Comparison of ENCODE assay signal across 11 cellular contexts in the genomic region with DNA sequence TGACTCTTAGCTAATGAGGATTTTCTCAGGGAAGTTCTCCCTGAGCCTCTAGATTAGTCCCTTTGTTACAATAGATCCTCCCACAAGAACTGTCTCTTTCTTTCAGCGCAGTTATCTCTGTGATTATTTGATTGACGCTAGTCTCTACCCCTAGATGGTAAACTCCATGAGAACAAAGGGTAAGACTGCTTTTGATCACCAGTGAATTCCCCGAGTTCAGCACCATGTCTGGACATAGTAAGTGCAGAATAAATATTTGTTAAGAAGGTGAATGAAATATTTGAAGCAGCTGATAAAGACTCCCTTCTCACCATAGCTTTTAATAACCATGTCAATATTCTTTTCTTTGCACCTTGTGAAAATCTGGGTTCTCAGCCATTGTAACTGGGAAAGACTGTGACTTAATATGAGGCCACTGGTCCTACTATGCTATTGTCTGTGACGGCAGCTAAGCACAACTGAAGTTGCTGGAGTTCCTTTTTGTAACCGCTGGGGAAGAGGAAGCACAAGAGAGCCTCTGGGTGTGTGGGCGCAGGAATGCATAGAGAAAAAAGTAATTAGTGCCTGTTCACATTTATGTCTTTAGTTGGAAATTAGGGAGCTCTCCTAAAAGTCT.
A peak's percentile ranks its signal among the peaks of the same experiment; 100 is the strongest.
DNase-seq lines count a peak whose midpoint lies in the region; ATAC-seq and TF ChIP-seq lines count a peak whose summit lies in the region.
"Had no signal": no experiment of that assay in that cellular context is flagged by ENCODE, and none has a peak within 500 bp of the region (broad histone marks: within the 10 kb centered on the region; RNA-seq: fewer than 3 reads in every experiment).

No MANE protein-coding gene starts in this region.

- no peaks in the 10 kb centered on the region for H3K27me3 ChIP-seq in GM23248 (replicated peaks; ENCODE audit: insufficient read depth)
- no peaks in the 10 kb centered on the region for H3K27me3 ChIP-seq in MM.1S (replicated peaks; ENCODE audit: insufficient read depth, low read length)
- H3K27me3 ChIP-seq: ascending aorta had no signal

- no peak for ATAC-seq in left ventricle myocardium superior

- peaks cover 29% of the 10 kb centered on the region for H3K36me3 Mint-ChIP-seq in brain
- H3K36me3 Mint-ChIP-seq in neural crest cell (ENCODE audit: low read depth), result no peaks in the 10 kb centered on the region
- peaks cover 3% of the 10 kb centered on the region for H3K36me3 Mint-ChIP-seq in activated naive CD8-positive, alpha-beta T cell treated with anti-CD3 and anti-CD28 coated beads for 36 hours

- H3K4me3 ChIP-seq in GM23248 (no peak overlapping the region), MM.1S (ENCODE audit: low read length) (no peak overlapping the region)
- H3K4me3 ChIP-seq: ascending aorta had no signal

- DNase-seq in GM23248 (peak; percentile 19), NOMO-1 treated with DMSO at 0.1 percent for 48 hours (lab: John Stamatoyannopoulos, UW; ENCODE audit: unreplicated experiment) (peak; percentile 60), neural crest cell (ENCODE audit: low read depth, low spot score) (peak; percentile 24), MM.1S (no peak), ecto neural progenitor cell (ENCODE audit: low spot score) (no peak), left ventricle myocardium superior (no peak)
- no peak for DNase-seq in activated naive CD8-positive, alpha-beta T cell treated with anti-CD3 and anti-CD28 coated beads for 36 hours
- DNase-seq: glutamatergic neuron, NCI-H226 had no signal

- 72 to 73% methylated on average over 6 of the region's 6 CpGs for WGBS in GM23248 (ENCODE audit: low coverage in 1 of 2, low lambda C conversion rate in 2 of 2, missing lambda C conversion rate in 2 of 2), 2 experiments

- H3K27me3 Mint-ChIP-seq in brain (no peaks in the 10 kb centered on the region), neural crest cell (ENCODE audit: low read depth) (no peaks in the 10 kb centered on the region)
- no peaks in the 10 kb centered on the region for H3K27me3 Mint-ChIP-seq in activated naive CD8-positive, alpha-beta T cell treated with anti-CD3 and anti-CD28 coated beads for 36 hours

- H3K9ac ChIP-seq in GM23248, result no peak overlapping the region
- no peak overlapping the region for H3K9ac ChIP-seq in MM.1S (ENCODE audit: low read length)

- no peak overlapping the region for H2AFZ ChIP-seq in GM23248
- no peak overlapping the region for H2AFZ ChIP-seq in MM.1S (ENCODE audit: low read length)

- H3F3A ChIP-seq in GM23248 (ENCODE audit: insufficient read depth) (no peaks in the 10 kb centered on the region), MM.1S (ENCODE audit: insufficient read depth, low read length) (no peaks in the 10 kb centered on the region)

- H3K79me2 ChIP-seq in GM23248 (ENCODE audit: insufficient read depth) (no peaks in the 10 kb centered on the region), MM.1S (ENCODE audit: low read length) (no peaks in the 10 kb centered on the region)

- no peaks in the 10 kb centered on the region for H3K9me3 ChIP-seq in GM23248 (ENCODE audit: low read depth)
- H3K9me3 ChIP-seq in MM.1S (replicated peaks; ENCODE audit: insufficient read depth, low read length), result no peaks in the 10 kb centered on the region
- H3K9me3 ChIP-seq: ascending aorta had no signal

- H3K9me2 ChIP-seq in GM23248 (ENCODE audit: insufficient read depth) (no peaks in the 10 kb centered on the region), MM.1S (replicated peaks; ENCODE audit: insufficient read depth, low read length) (no peaks in the 10 kb centered on the region)

- peaks cover 0 to 11% (median 4%) of the 10 kb centered on the region in 5 experiments for H3K9me3 Mint-ChIP-seq in brain
- H3K9me3 Mint-ChIP-seq in neural crest cell, result no peaks in the 10 kb centered on the region
- H3K9me3 Mint-ChIP-seq in activated naive CD8-positive, alpha-beta T cell treated with anti-CD3 and anti-CD28 coated beads for 36 hours, result peaks cover 3% of the 10 kb centered on the region

- peak overlapping the region in 3 of 5 experiments; percentile 12 to 77 (median 17) for H3K4me3 Mint-ChIP-seq in brain
- peak overlapping the region; percentile 50 for H3K4me3 Mint-ChIP-seq in neural crest cell
- H3K4me3 Mint-ChIP-seq in activated naive CD8-positive, alpha-beta T cell treated with anti-CD3 and anti-CD28 coated beads for 36 hours, result no peak overlapping the region

- in situ Hi-C loops in GM23248 (cut with MboI), result loop anchor here (5.0 to 10.0 kb wide), 3 partner anchors 70 to 382 kb away; partner anchors contain the start of gene TGIF1

- intact Hi-C loops in left ventricle myocardium superior (cut with micrococcal nuclease), result loop anchor here (10.0 kb wide), 2 partner anchors 60 to 210 kb away; partner anchors contain the start of gene TGIF1

- peak overlapping the region; percentile 38 to 97 (median 88) for H3K27ac Mint-ChIP-seq in brain
- peak overlapping the region; percentile 87 for H3K27ac Mint-ChIP-seq in neural crest cell (ENCODE audit: unreplicated experiment)
- H3K27ac Mint-ChIP-seq in activated naive CD8-positive, alpha-beta T cell treated with anti-CD3 and anti-CD28 coated beads for 36 hours, result no peak overlapping the region

- peaks cover 9% of the 10 kb centered on the region; the same call in 1 of the 2 replicates for H3K4me1 ChIP-seq in GM23248 (ENCODE audit: insufficient read depth)
- H3K4me1 ChIP-seq in MM.1S (ENCODE audit: low read length), result 0 out of 2 replicates have a peak, but pooled peaks cover 4% of the 10 kb centered on the region

- TF ChIP-seq CTCF in brain (conservative IDR thresholded peaks at IDR 0.05) (no peak), neural crest cell (conservative IDR thresholded peaks at IDR 0.05) (peak; percentile 48), MM.1S (IDR thresholded peaks at IDR 0.05; ENCODE audit: low read length) (no peak)

- H3K4me2 ChIP-seq in GM23248 (ENCODE audit: unreplicated experiment) (no peak overlapping the region), MM.1S (ENCODE audit: low read depth, low read length) (no peak overlapping the region)

- no peaks in the 10 kb centered on the region for H4K20me1 ChIP-seq in GM23248 (ENCODE audit: insufficient read depth)
- no peaks in the 10 kb centered on the region for H4K20me1 ChIP-seq in MM.1S (ENCODE audit: insufficient read depth, low read length)

- peaks cover 30% of the 10 kb centered on the region for H3K4me1 Mint-ChIP-seq in brain
- peaks cover 48% of the 10 kb centered on the region for H3K4me1 Mint-ChIP-seq in neural crest cell
- peaks cover 23% of the 10 kb centered on the region for H3K4me1 Mint-ChIP-seq in activated naive CD8-positive, alpha-beta T cell treated with anti-CD3 and anti-CD28 coated beads for 36 hours

- H3K27ac ChIP-seq in GM23248, result no peak overlapping the region
- no peak overlapping the region for H3K27ac ChIP-seq in MM.1S (ENCODE audit: low read length)
- H3K27ac ChIP-seq: ascending aorta had no signal

- no peaks in the 10 kb centered on the region for H3K36me3 ChIP-seq in GM23248 (ENCODE audit: low read depth)
- no peaks in the 10 kb centered on the region for H3K36me3 ChIP-seq in MM.1S (replicated peaks; ENCODE audit: insufficient read depth, low read length)
- H3K36me3 ChIP-seq: ascending aorta had no signal

Comparison
In these comparisons a context has a peak if more than half of its experiments do, and no peak if none do; other contexts are left out.
1. DNase-seq: peak in GM23248 (single experiment), NOMO-1 treated with DMSO at 0.1 percent for 48 hours (single experiment) and neural crest cell (single experiment); none in MM.1S (single experiment), ecto neural progenitor cell (single experiment), left ventricle myocardium superior (single experiment) and activated naive CD8-positive, alpha-beta T cell treated with anti-CD3 and anti-CD28 coated beads for 36 hours (single experiment).